23 cellular contexts compared by ENCODE assay signal in genomic region chr3:51270559-51270958, GRCh38.
A peak's percentile ranks its signal among the peaks of the same experiment; 100 is the strongest.
DNase-seq lines count a peak whose midpoint lies in the region; ATAC-seq and TF ChIP-seq lines count a peak whose summit lies in the region.
"Had no signal": no experiment of that assay in that cellular context is flagged by ENCODE, and none has a peak within 500 bp of the region (broad histone marks: within the 10 kb centered on the region; RNA-seq: fewer than 3 reads in every experiment).

No MANE protein-coding gene starts in this region.

- no peaks in the 10 kb centered on the region for H3K27me3 ChIP-seq in CD8-positive, alpha-beta T cell (ENCODE audit: insufficient read depth, low read length)
- H3K27me3 ChIP-seq: BE2C had no signal

- no peaks in the 10 kb centered on the region for H3K36me3 ChIP-seq in CD8-positive, alpha-beta T cell (ENCODE audit: insufficient read depth, low read length)
- H3K36me3 ChIP-seq: BE2C had no signal

- no peak for TF ChIP-seq CTCF in CD8-positive, alpha-beta T cell (IDR thresholded peaks at IDR 0.05)
- no peak for TF ChIP-seq CTCF in nephron progenitor cell (IDR thresholded peaks at IDR 0.05)
- TF ChIP-seq CTCF in coronary artery (IDR thresholded peaks at IDR 0.05) = no peak

- H3K27ac Mint-ChIP-seq in activated naive CD4-positive, alpha-beta T cell treated with anti-CD3 and anti-CD28 coated beads for 36 hours = peak overlapping the region; percentile 78
- H3K27ac Mint-ChIP-seq in CD8-positive, alpha-beta T cell = peak overlapping the region; percentile 96
- H3K27ac Mint-ChIP-seq in T-cell = peak overlapping the region; percentile 98
- peak overlapping the region; percentile 94 for H3K27ac Mint-ChIP-seq in nephron progenitor cell

- H3K9me3 ChIP-seq in CD8-positive, alpha-beta T cell (ENCODE audit: low read length) = no peaks in the 10 kb centered on the region
- H3K9me3 ChIP-seq: BE2C had no signal

- H3K27ac ChIP-seq in CD8-positive, alpha-beta T cell (ENCODE audit: low read depth, low read length) = no peak overlapping the region
- no peak overlapping the region for H3K27ac ChIP-seq in coronary artery
- H3K27ac ChIP-seq: PC-9, RWPE1 had no signal

- CTCF ChIA-PET in activated naive CD4-positive, alpha-beta T cell treated with anti-CD3 and anti-CD28 coated beads for 36 hours (lab: Charles Lee) = interaction anchor here (0.8 to 1.1 kb wide), 2 partner anchors 14 to 102 kb away, joined by 3 to 4 read pairs; no protein-coding TSS in a partner anchor
- CTCF ChIA-PET in CD8-positive, alpha-beta T cell (lab: Charles Lee) = interaction anchor here (1.1 to 2.9 kb wide), 2 partner anchors 9 to 299 kb away, joined by 4 to 15 read pairs; no protein-coding TSS in a partner anchor
- CTCF ChIA-PET in T-cell (lab: Charles Lee) = interaction anchor here in 1 of 2 donors (0.7 kb wide), 1 partner anchor 299 kb away, joined by 3 read pairs; no protein-coding TSS in a partner anchor

- ATAC-seq in CD8-positive, alpha-beta T cell = peak; percentile 62
- ATAC-seq in T-cell (replicated peaks in 1 of 4) = peak; percentile 64 to 73 (median 66)
- ATAC-seq: K562 had no signal

- H3K4me1 ChIP-seq in CD8-positive, alpha-beta T cell (ENCODE audit: insufficient read depth, low read length) = peaks cover 40% of the 10 kb centered on the region
- H3K4me1 ChIP-seq: BE2C had no signal

- DNase-seq in activated naive CD4-positive, alpha-beta T cell treated with anti-CD3 and anti-CD28 coated beads for 36 hours = no peak
- no peak for DNase-seq in activated naive CD4-positive, alpha-beta T cell treated with Interleukin-2 at 50 U/mL for 16 hours
- DNase-seq in CD8-positive, alpha-beta T cell = peak in 1 of 7 experiments; percentile 0
- DNase-seq in T-cell = no peak
- DNase-seq in nephron progenitor cell = no peak
- DNase-seq in UCSD-AML1 (lab: John Stamatoyannopoulos, UW; ENCODE audit: unreplicated experiment) = no peak
- no peak for DNase-seq in coronary artery (ENCODE audit: low spot score)
- DNase-seq: BE2C, Calu3, DMS153, GDM1, GOT3, HCEC 1CT, MM.1S, NCI-H1092 treated with DMSO at 0.1 percent for 48 hours, NCI-H1436 treated with DMSO at 0.1 percent for 48 hours, NCI-H2029, NCI-H2227 treated with DMSO at 0.1 percent for 48 hours, NCI-H510A, PC-9, SHP77 treated with DMSO at 0.1 percent for 48 hours had no signal

- peaks cover 32% of the 10 kb centered on the region for H3K4me1 Mint-ChIP-seq in activated naive CD4-positive, alpha-beta T cell treated with anti-CD3 and anti-CD28 coated beads for 36 hours (ENCODE audit: low read depth)
- peaks cover 65% of the 10 kb centered on the region for H3K4me1 Mint-ChIP-seq in CD8-positive, alpha-beta T cell (ENCODE audit: low read depth)
- peaks cover 49 to 54% (median 52%) of the 10 kb centered on the region in 3 donors for H3K4me1 Mint-ChIP-seq in T-cell
- peaks cover 21% of the 10 kb centered on the region for H3K4me1 Mint-ChIP-seq in nephron progenitor cell

- no peaks in the 10 kb centered on the region for H3K36me3 Mint-ChIP-seq in activated naive CD4-positive, alpha-beta T cell treated with anti-CD3 and anti-CD28 coated beads for 36 hours (ENCODE audit: low read depth)
- H3K36me3 Mint-ChIP-seq in CD8-positive, alpha-beta T cell = no peaks in the 10 kb centered on the region
- H3K36me3 Mint-ChIP-seq in T-cell (no peaks in the 10 kb centered on the region), nephron progenitor cell (ENCODE audit: low read depth) (no peaks in the 10 kb centered on the region)

- H3K4me3 Mint-ChIP-seq in activated naive CD4-positive, alpha-beta T cell treated with anti-CD3 and anti-CD28 coated beads for 36 hours = no peak overlapping the region
- H3K4me3 Mint-ChIP-seq in CD8-positive, alpha-beta T cell = peak overlapping the region; percentile 75
- peak overlapping the region; percentile 34 to 80 (median 50) for H3K4me3 Mint-ChIP-seq in T-cell
- no peak overlapping the region for H3K4me3 Mint-ChIP-seq in nephron progenitor cell

- no peaks in the 10 kb centered on the region for H3K27me3 Mint-ChIP-seq in activated naive CD4-positive, alpha-beta T cell treated with anti-CD3 and anti-CD28 coated beads for 36 hours (ENCODE audit: low read depth)
- no peaks in the 10 kb centered on the region for H3K27me3 Mint-ChIP-seq in CD8-positive, alpha-beta T cell (ENCODE audit: low read depth)
- H3K27me3 Mint-ChIP-seq in T-cell (no peaks in the 10 kb centered on the region), nephron progenitor cell (ENCODE audit: low read depth, poor library complexity) (no peaks in the 10 kb centered on the region)

- POLR2A ChIA-PET in CD8-positive, alpha-beta T cell (lab: Charles Lee) = interaction anchor here (1.6 kb wide), 1 partner anchor 245 kb away, joined by 5 read pairs; no protein-coding TSS in a partner anchor
- POLR2A ChIA-PET in T-cell (lab: Charles Lee) = no interaction called here

- intact Hi-C loops in activated naive CD4-positive, alpha-beta T cell treated with anti-CD3 and anti-CD28 coated beads for 36 hours (cut with micrococcal nuclease) = loop anchor here (2.0 kb wide), 1 partner anchor 300 kb away; no protein-coding TSS in a partner anchor
- intact Hi-C loops in CD8-positive, alpha-beta T cell (cut with DNase I, micrococcal nuclease) = no loop called here

- peak overlapping the region; percentile 15 for H3K4me3 ChIP-seq in CD8-positive, alpha-beta T cell (ENCODE audit: low read depth, low read length)
- H3K4me3 ChIP-seq in coronary artery = no peak overlapping the region
- H3K4me3 ChIP-seq: K562, PC-9 had no signal

- peaks cover 8% of the 10 kb centered on the region for H3K9me3 Mint-ChIP-seq in activated naive CD4-positive, alpha-beta T cell treated with anti-CD3 and anti-CD28 coated beads for 36 hours
- no peaks in the 10 kb centered on the region for H3K9me3 Mint-ChIP-seq in CD8-positive, alpha-beta T cell
- H3K9me3 Mint-ChIP-seq in T-cell = peaks cover 0 to 8% (median 5%) of the 10 kb centered on the region in 3 donors
- peaks cover 21% of the 10 kb centered on the region for H3K9me3 Mint-ChIP-seq in nephron progenitor cell

Comparison
In these comparisons a context has a peak if more than half of its experiments do, and no peak if none do; other contexts are left out.
1. H3K4me3 Mint-ChIP-seq: peak in CD8-positive, alpha-beta T cell (single experiment) and T-cell (3 of 3); none in activated naive CD4-positive, alpha-beta T cell treated with anti-CD3 and anti-CD28 coated beads for 36 hours (single experiment) and nephron progenitor cell (single experiment).
2. Peak in every context shown above with its lines, with median percentiles within 50 percentile points of each other: H3K27ac Mint-ChIP-seq.